ENCODE assay signal across 8 cellular contexts in the genomic region with DNA sequence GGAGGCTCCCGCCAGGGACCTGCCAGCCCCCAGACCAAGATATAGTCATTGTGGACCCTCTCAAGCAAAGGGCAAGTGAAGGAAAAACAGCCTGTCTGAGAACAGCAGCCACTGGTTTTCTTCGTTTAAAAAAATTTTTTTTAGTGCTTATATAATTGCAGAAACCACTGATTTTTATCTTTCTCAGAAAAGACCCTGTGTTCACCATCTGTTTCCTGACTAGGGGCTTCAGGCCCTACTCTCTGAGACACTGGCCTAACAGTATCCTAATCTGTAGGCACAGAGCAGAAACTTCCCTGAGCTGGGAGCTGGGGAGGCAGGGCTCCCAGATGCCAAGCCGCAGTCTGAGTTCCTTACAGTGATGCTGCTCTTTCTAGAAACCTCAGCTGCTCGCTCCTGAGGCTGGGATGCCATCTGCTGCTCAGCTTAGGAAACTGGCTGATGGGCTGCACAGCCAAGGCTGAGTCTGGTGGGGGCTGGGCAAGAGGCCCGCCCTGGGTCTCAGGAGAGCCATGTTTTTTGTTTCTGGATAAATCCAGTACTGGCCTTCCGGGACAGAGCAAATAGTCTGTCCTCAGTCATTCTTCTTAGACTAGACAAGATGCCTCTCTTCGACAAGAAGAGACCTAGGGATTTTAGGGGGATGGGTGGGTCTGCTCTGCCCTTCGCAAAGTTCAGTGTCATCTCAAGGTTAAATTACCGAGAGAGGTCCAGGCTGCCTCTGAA. TPM values are rescaled to one million over a fixed set of nuclear protein-coding genes. Genes with fewer than 3 reads are reported as not detected.
A peak's percentile ranks its signal among the peaks of the same experiment; 100 is the strongest.
DNase-seq lines count a peak whose midpoint lies in the region; ATAC-seq, FAIRE-seq and TF ChIP-seq lines count a peak whose summit lies in the region.

No MANE protein-coding gene starts in this region.

- no peaks in the 10 kb centered on the region for H3K36me3 ChIP-seq in kidney (ENCODE audit: control insufficient read depth in 1 of 2, insufficient read depth in 2 of 2, low read length in 2 of 2)

- no peaks in the 10 kb centered on the region for H3K4me1 ChIP-seq in kidney (ENCODE audit: control insufficient read depth in 1 of 2, insufficient read depth in 1 of 2, low read depth in 1 of 2, low read length in 2 of 2)

- in situ Hi-C loops in GM13976 (cut with MboI; ENCODE audit: low sequenced_read_pairs, unreplicated experiment): loop anchor here (10.0 kb wide), 1 partner anchor 618 kb away; no protein-coding TSS in a partner anchor

- intact Hi-C loops in kidney (cut with DNase I): no loop called here

- peak; percentile 67 for ATAC-seq in HG03097 (IDR thresholded peaks at IDR 0.05; ENCODE audit: low FRiP score, unreplicated experiment)
- no peak for ATAC-seq in GM19023 (IDR thresholded peaks at IDR 0.05; ENCODE audit: unreplicated experiment)

- H3K9me3 ChIP-seq in kidney (ENCODE audit: control insufficient read depth in 1 of 2, low read length in 2 of 2): no peaks in the 10 kb centered on the region

- H3K4me3 ChIP-seq in WI38 (ENCODE audit: low read depth, low read length) (no peak overlapping the region), cardiac fibroblast (replicated peaks in 1 of 2; ENCODE audit: low read depth in 2 of 2, low read length in 2 of 2) (no peak overlapping the region), kidney (ENCODE audit: low read length in 2 of 2) (no peak overlapping the region)

- TF ChIP-seq CTCF in GM13976 (IDR thresholded peaks at IDR 0.05; ENCODE audit: borderline replicate concordance, control extremely low read depth, extremely low read depth, insufficient read depth, missing control alignments) (peak; percentile 82), WI38 (IDR thresholded peaks at IDR 0.05; ENCODE audit: low read depth, low read length) (peak; percentile 95), cardiac fibroblast (IDR thresholded peaks at IDR 0.05; ENCODE audit: low read depth, low read length) (peak; percentile 97), kidney (IDR thresholded peaks at IDR 0.05; ENCODE audit: borderline replicate concordance, extremely low read depth, insufficient read depth) (peak; percentile 94)

- peak overlapping the region in 1 of 2 donors; percentile 18 for H3K27ac ChIP-seq in kidney (ENCODE audit: low read depth in 2 of 2, low read length in 2 of 2)

- no peak overlapping the region for H3K9ac ChIP-seq in kidney (ENCODE audit: low read length in 2 of 2)

- peak; percentile 72 for FAIRE-seq in kidney (lab: Jason Lieb, UNC)

- DNase-seq in GM13976 (ENCODE audit: low spot score): peak; percentile 78
- peak; percentile 77 for DNase-seq in NCI-H226
- DNase-seq in cardiac fibroblast (ENCODE audit: low read depth in 2 of 2): peak; percentile 94 to 96
- DNase-seq in kidney: peak; percentile 95
- peak; percentile 56 to 60 for DNase-seq in stimulated activated CD4-positive, alpha-beta T cell treated with anti-CD3 and anti-CD28 coated beads, Interleukin-15, amount 100 ng/mL, for 48 hours (ENCODE audit: low read depth in 2 of 2)

RNA-seq across cellular contexts. Expression of a gene that starts 31.0 kb away (rescaled TPM):
- total RNA-seq in kidney: 215 TPM
- 124 TPM for polyA plus RNA-seq in kidney (ENCODE audit: insufficient read depth, low read depth, low replicate concordance)
